In the genomic region with DNA sequence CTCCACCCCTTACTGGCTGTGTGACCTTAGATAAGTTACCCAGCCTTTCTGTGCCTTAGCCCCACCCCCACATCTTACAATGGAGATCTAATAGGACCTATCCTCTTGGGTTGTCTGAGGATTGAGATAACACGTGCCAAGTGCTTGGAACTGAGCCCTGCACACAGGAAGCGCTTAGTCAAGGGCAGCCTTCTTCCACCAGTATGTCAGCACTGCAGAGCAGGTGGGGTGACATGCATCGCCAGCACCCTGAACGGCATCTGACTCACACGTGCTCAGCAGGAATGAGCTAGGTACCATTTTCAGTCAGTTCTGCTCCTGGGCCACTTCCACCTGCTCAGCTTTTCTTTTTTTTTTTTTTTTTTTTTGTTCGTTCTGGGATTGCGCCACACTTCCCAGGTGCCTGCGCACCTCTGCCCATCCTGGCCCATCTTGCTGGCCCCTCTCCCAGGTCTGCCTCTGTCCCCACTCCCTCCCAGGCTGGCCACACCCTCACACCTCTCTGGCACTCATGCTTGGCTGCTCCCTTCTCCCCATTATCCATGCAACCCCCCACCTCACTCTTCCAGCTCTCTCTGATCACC, we compare ENCODE assay signal across 8 cellular contexts. TPM values are rescaled to one million over a fixed set of nuclear protein-coding genes. Genes with fewer than 3 reads are reported as not detected.
DNase-seq lines count a peak whose midpoint lies in the region; ATAC-seq and TF ChIP-seq lines count a peak whose summit lies in the region.

No MANE protein-coding gene starts in this region.

- no peak overlapping the region for H3K4me3 ChIP-seq in choroid plexus epithelial cell (ENCODE audit: low read depth, low read length)

- H3K27ac Mint-ChIP-seq in stimulated activated naive CD8-positive, alpha-beta T cell treated with anti-CD3 and anti-CD28 coated beads, Interleukin-15, amount 100 ng/mL, for 72 hours, result no peak overlapping the region

- no peak for TF ChIP-seq CTCF in choroid plexus epithelial cell (conservative IDR thresholded peaks at IDR 0.05; ENCODE audit: low read depth, low read length)

- peak; percentile 95 for DNase-seq in DMS53 (lab: John Stamatoyannopoulos, UW)
- DNase-seq in NCI-H1436 (lab: John Stamatoyannopoulos, UW), result peak; percentile 39
- peak; percentile 77 for DNase-seq in choroid plexus epithelial cell (ENCODE audit: low read depth)
- DNase-seq in stimulated activated naive CD8-positive, alpha-beta T cell treated with anti-CD3 and anti-CD28 coated beads, Interleukin-15, amount 100 ng/mL, for 72 hours, result peak in 1 of 2 donors; percentile 42
- no peak for DNase-seq in HT-29 (ENCODE audit: low spot score)
- DNase-seq in D341Med (ENCODE audit: low spot score), result no peak

- no peak overlapping the region for H3K4me3 Mint-ChIP-seq in stimulated activated naive CD8-positive, alpha-beta T cell treated with anti-CD3 and anti-CD28 coated beads, Interleukin-15, amount 100 ng/mL, for 72 hours

- peaks cover 0 to 7% of the 10 kb centered on the region in 2 donors for H3K9me3 Mint-ChIP-seq in stimulated activated naive CD8-positive, alpha-beta T cell treated with anti-CD3 and anti-CD28 coated beads, Interleukin-15, amount 100 ng/mL, for 72 hours

- H3K4me1 Mint-ChIP-seq in stimulated activated naive CD8-positive, alpha-beta T cell treated with anti-CD3 and anti-CD28 coated beads, Interleukin-15, amount 100 ng/mL, for 72 hours, result peaks cover 32% of the 10 kb centered on the region

- peaks cover 22% of the 10 kb centered on the region for H3K27me3 Mint-ChIP-seq in stimulated activated naive CD8-positive, alpha-beta T cell treated with anti-CD3 and anti-CD28 coated beads, Interleukin-15, amount 100 ng/mL, for 72 hours

- ATAC-seq in GM21381 (IDR thresholded peaks at IDR 0.05; ENCODE audit: unreplicated experiment) (peak; percentile 51), GM18517 (IDR thresholded peaks at IDR 0.05; ENCODE audit: unreplicated experiment) (no peak)
- peak; percentile 80 for ATAC-seq in stimulated activated naive CD8-positive, alpha-beta T cell treated with anti-CD3 and anti-CD28 coated beads, Interleukin-15, amount 100 ng/mL, for 72 hours

RNA-seq across cellular contexts. Expression of gene LGMN, which starts 19.6 kb away (rescaled TPM):
- 51.5 and 62.2 TPM in 2 replicates for total RNA-seq in HT-29 (2014; rRNA removed; shearing (Covaris generic))

Comparison
In these comparisons a context has a peak if more than half of its experiments do, and no peak if none do; other contexts are left out.
1. DNase-seq: peak in DMS53 (single experiment), NCI-H1436 (single experiment) and choroid plexus epithelial cell (single experiment); none in HT-29 (single experiment) and D341Med (single experiment).